ENCODE assay signal across 8 cellular contexts in genomic region chr11:75031771-75032549, GRCh38. TPM values are rescaled to one million over a fixed set of nuclear protein-coding genes. Genes with fewer than 3 reads are reported as not detected.
DNase-seq lines count a peak whose midpoint lies in the region; ATAC-seq and TF ChIP-seq lines count a peak whose summit lies in the region.

No MANE protein-coding gene starts in this region.

- TF ChIP-seq CTCF in SK-N-SH (IDR thresholded peaks at IDR 0.05) (peak; percentile 73), cardiac muscle cell (IDR thresholded peaks at IDR 0.05; ENCODE audit: low read depth, low read length) (peak; percentile 84)

- H3K4me3 ChIP-seq in SK-N-SH (ENCODE audit: low read depth in 2 of 2, low read length in 1 of 2), result no peak overlapping the region
- no peak overlapping the region for H3K4me3 ChIP-seq in cardiac muscle cell

- no peak overlapping the region for H3K4me3 Mint-ChIP-seq in activated naive CD8-positive, alpha-beta T cell treated with anti-CD3 and anti-CD28 coated beads for 36 hours

- H3K27me3 Mint-ChIP-seq in activated naive CD8-positive, alpha-beta T cell treated with anti-CD3 and anti-CD28 coated beads for 36 hours, result no peaks in the 10 kb centered on the region

- H3K36me3 ChIP-seq in SK-N-SH (replicated peaks in 1 of 2; ENCODE audit: control insufficient read depth in 1 of 2, insufficient read depth in 2 of 2, low read length in 1 of 2) (no peaks in the 10 kb centered on the region), cardiac muscle cell (no peaks in the 10 kb centered on the region)

- H3K27ac Mint-ChIP-seq in activated naive CD8-positive, alpha-beta T cell treated with anti-CD3 and anti-CD28 coated beads for 36 hours, result no peak overlapping the region

- H3K36me3 Mint-ChIP-seq in activated naive CD8-positive, alpha-beta T cell treated with anti-CD3 and anti-CD28 coated beads for 36 hours, result no peaks in the 10 kb centered on the region

- H3K27ac ChIP-seq in SK-N-SH (ENCODE audit: low read depth in 2 of 2, low read length in 1 of 2) (peak overlapping the region in 1 of 2 experiments; percentile 52; a peak in 2 of 4 replicates), cardiac muscle cell (no peak overlapping the region)

- DNase-seq in D341Med (ENCODE audit: low spot score) (peak; percentile 84), HUDEP-2 (lab: John Stamatoyannopoulos, UW; ENCODE audit: unreplicated experiment in 76 of 76) (peak in 68 of 76 experiments; percentile 11 to 81 (median 55)), SK-N-SH (peak; percentile 68), cardiac muscle cell (ENCODE audit: low read depth in 1 of 2, low spot score in 1 of 2) (peak; percentile 83 to 86), renal cortical epithelial cell (ENCODE audit: low read depth) (peak; percentile 65), mesenteric fat pad (ENCODE audit: low spot score) (no peak)
- peak; percentile 47 for DNase-seq in activated naive CD8-positive, alpha-beta T cell treated with anti-CD3 and anti-CD28 coated beads for 36 hours

- peak; percentile 75 for TF ChIP-seq RAD21 in SK-N-SH (IDR thresholded peaks at IDR 0.05; ENCODE audit: low read length)

- H3K27me3 ChIP-seq in SK-N-SH (ENCODE audit: insufficient read depth) (no peaks in the 10 kb centered on the region), cardiac muscle cell (no peaks in the 10 kb centered on the region)

- no peak for ATAC-seq in GM18867 (IDR thresholded peaks at IDR 0.05; ENCODE audit: unreplicated experiment)

- POLR2A ChIA-PET in SK-N-SH (lab: Yijun Ruan, JAX), result no interaction called here

- H3K4me2 ChIP-seq in SK-N-SH, result no peak overlapping the region; the same call in 1 of the 2 replicates

- CTCF ChIA-PET in SK-N-SH (lab: Yijun Ruan, JAX), result interaction anchor here (0.6 to 3.8 kb wide), 36 partner anchors 10 to 1627 kb away, joined by 3 to 44 read pairs (median 4); no protein-coding TSS in a partner anchor

- H4K20me1 ChIP-seq in SK-N-SH (ENCODE audit: insufficient read depth), result no peaks in the 10 kb centered on the region

- H3K79me2 ChIP-seq in SK-N-SH (ENCODE audit: insufficient read depth), result no peaks in the 10 kb centered on the region

- no peaks in the 10 kb centered on the region for H3F3A ChIP-seq in SK-N-SH (replicated peaks; ENCODE audit: insufficient read depth)

- peaks cover 3% of the 10 kb centered on the region for H3K4me1 Mint-ChIP-seq in activated naive CD8-positive, alpha-beta T cell treated with anti-CD3 and anti-CD28 coated beads for 36 hours

- H2AFZ ChIP-seq in SK-N-SH (ENCODE audit: low read depth), result peak overlapping the region; percentile 21; the same call in 1 of the 2 replicates

- no peak for TF ChIP-seq EP300 in SK-N-SH (IDR thresholded peaks at IDR 0.05; ENCODE audit: borderline replicate concordance in 1 of 2, low read depth in 1 of 2, low read length in 1 of 2)

- H3K4me1 ChIP-seq in SK-N-SH (ENCODE audit: control insufficient read depth in 1 of 2, insufficient read depth in 2 of 2, low read depth in 1 of 2, low read length in 1 of 2) (peaks cover 6 to 11% of the 10 kb centered on the region in 2 experiments; a peak in 2 of 4 replicates), cardiac muscle cell (ENCODE audit: low read depth) (no peaks in the 10 kb centered on the region)

- no peaks in the 10 kb centered on the region for H3K9me2 ChIP-seq in SK-N-SH

- H3K9me3 ChIP-seq in SK-N-SH, result no peaks in the 10 kb centered on the region
- no peaks in the 10 kb centered on the region for H3K9me3 ChIP-seq in cardiac muscle cell (ENCODE audit: low read depth)

- no peaks in the 10 kb centered on the region for H3K9me3 Mint-ChIP-seq in activated naive CD8-positive, alpha-beta T cell treated with anti-CD3 and anti-CD28 coated beads for 36 hours

- H3K9ac ChIP-seq in SK-N-SH, result peak overlapping the region; percentile 33; the same call in 1 of the 2 replicates

- WGBS in SK-N-SH (ENCODE audit: low lambda C conversion rate), result 89% methylated on average over 7 of the region's 8 CpGs

TF ChIP-seq in SK-N-SH, 30 proteins besides CTCF, POLR2A, EP300 and RAD21:
- TF ChIP-seq SMC3 (IDR thresholded peaks at IDR 0.05; ENCODE audit: low read depth, low read length) (peak; percentile 81), RXRA (IDR thresholded peaks at IDR 0.05; ENCODE audit: borderline replicate concordance, low read depth) (no peak)

RNA-seq across cellular contexts. Expression of gene NEU3, which starts 43.2 kb away (rescaled TPM):
- polyA plus RNA-seq in SK-N-SH (2012; rRNA removed) (5.7 and 8.6 TPM in 2 replicates), cardiac muscle cell (3.5 and 4.4 TPM in 2 replicates)
- polyA plus RNA-seq in SK-N-SH (2012; cell fraction: cytosol; rRNA removed), result 2.8 and 4.6 TPM in 2 replicates
- 17.5 and 24.2 TPM in 2 replicates for polyA plus RNA-seq in SK-N-SH (2012; cell fraction: nucleus; rRNA removed)
- total RNA-seq in activated naive CD8-positive, alpha-beta T cell treated with anti-CD3 and anti-CD28 coated beads for 36 hours, result 10 to 100 TPM; 13.0 to 13.1 TPM
- total RNA-seq in cardiac muscle cell (9.7 and 14.3 TPM in 2 replicates), renal cortical epithelial cell (9.9 and 18.4 TPM in 2 replicates), mesenteric fat pad (6.2 TPM)
